Comparison of ENCODE assay signal across 36 cellular contexts in the genomic region with DNA sequence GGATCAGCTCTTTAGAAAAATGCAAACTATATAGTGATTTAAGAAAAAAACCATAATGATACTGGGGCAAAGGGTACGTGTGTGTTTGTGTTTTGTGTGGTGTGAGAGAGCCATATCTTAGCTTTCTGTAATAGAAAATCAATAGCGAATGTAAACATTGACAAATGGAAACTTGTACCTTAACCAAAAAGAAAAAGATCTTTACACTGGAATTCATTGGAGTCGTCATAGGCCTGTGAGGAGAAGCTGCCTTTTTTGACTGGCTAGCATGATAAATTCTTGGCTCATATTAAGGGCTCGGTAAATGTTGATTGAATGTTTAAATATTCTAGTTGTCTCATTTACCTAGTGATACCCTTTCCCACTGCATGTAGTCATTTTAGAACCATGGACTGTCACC.
"Had no signal": no experiment of that assay in that cellular context is flagged by ENCODE, and none has a peak within 500 bp of the region (broad histone marks: within the 10 kb centered on the region; RNA-seq: fewer than 3 reads in every experiment).

No MANE protein-coding gene starts in this region.

- H3K4me2 ChIP-seq: KMS-11 had no signal

- H3K4me3 ChIP-seq: MG63 had no signal

- H3K9ac ChIP-seq: KMS-11 had no signal

- H3K27me3 ChIP-seq: MG63 had no signal

- H3K27ac ChIP-seq: KMS-11 had no signal

- H3K9me3 ChIP-seq: MG63 had no signal

- DNase-seq: Karpas-422, Kasumi-1, KBM-7, KG1, MG63, MM.1S, MV-4-11, NCI-H1048, NCI-H1092, NCI-H1092 treated with DMSO at 0.1 percent for 48 hours, NCI-H1105, NCI-H1105 treated with DMSO at 0.1 percent for 48 hours, NCI-H1417, NCI-H1417 treated with DMSO at 0.1 percent for 48 hours, NCI-H1436, NCI-H1436 treated with DMSO at 0.1 percent for 48 hours, NCI-H146, NCI-H1694, NCI-H1694 treated with DMSO at 0.1 percent for 48 hours, NCI-H187, NCI-H187 treated with DMSO at 0.1 percent for 48 hours, NCI-H1930, NCI-H2029, NCI-H2029 treated with DMSO at 0.1 percent for 48 hours, NCI-H2081, NCI-H2081 treated with DMSO at 0.1 percent for 48 hours, NCI-H2107, NCI-H2171, NCI-H2171 treated with DMSO at 0.1 percent for 48 hours, NCI-H2227 treated with DMSO at 0.1 percent for 48 hours, NCI-H226, NCI-H345, NCI-H446, NCI-H446 treated with DMSO at 0.1 percent for 48 hours, NCI-H510A had no signal

- H3K36me3 ChIP-seq: MG63 had no signal
